In the genomic region with DNA sequence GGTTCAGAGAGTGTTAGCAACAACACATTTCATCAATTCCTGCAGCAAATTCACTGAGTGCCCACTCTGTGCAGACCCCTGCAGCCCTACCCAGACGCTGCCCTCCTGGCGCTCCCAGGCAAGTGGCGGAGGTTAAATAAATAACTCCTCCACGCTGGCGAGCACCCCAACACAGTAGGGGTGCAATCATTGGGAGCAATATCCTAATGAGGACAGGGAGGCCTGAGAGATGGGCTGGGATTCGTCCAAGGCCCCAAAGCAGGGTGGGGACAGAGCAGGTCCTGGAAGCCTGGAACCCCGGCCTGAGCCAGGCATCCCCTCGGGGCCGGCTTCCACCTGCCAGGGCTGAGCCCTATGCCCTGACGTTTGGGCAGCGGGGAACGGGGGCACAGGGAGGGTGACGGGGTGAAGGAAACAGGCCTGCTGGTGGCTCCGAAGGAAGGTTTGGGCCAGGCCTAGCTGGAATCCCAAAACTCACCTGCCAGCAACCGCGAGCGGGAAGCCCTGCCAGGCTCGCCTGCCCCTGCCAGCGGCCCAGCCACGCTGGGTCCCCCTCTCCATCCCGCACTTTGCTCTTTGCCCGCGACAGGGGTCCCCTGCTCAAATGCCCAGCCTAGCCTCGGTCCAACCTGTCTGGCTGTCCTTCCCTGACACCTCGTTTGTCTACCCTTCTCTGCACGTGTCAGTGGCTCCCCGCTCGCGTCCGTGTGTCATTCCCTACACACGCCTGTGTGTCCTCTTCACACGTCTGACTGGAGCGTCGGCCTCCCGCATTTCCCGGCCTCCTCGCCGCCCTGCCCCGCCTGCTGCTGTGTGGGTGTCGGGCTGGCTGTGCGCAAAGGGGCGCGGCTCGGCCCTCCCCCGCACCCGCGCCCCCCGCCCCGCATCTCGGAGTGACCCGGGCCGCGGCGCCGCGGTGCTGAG, we compare ENCODE assay signal across 3 cellular contexts.
TF ChIP-seq lines count a peak whose summit lies in the region.

No MANE protein-coding gene starts in this region.

TF ChIP-seq in SK-N-SH, 30 proteins besides CTCF, POLR2A, EP300 and RAD21:
- TF ChIP-seq, protein P1, sequence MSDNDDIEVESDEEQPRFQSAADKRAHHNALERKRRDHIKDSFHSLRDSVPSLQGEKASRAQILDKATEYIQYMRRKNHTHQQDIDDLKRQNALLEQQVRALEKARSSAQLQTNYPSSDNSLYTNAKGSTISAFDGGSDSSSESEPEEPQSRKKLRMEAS (IDR thresholded peaks at IDR 0.05; ENCODE audit: low read depth), result no peak
- TF ChIP-seq TEAD4 (IDR thresholded peaks at IDR 0.05; ENCODE audit: borderline replicate concordance, insufficient read depth) (no peak), SMC3 (IDR thresholded peaks at IDR 0.05; ENCODE audit: low read depth, low read length) (no peak)
- TF ChIP-seq, protein P2, sequence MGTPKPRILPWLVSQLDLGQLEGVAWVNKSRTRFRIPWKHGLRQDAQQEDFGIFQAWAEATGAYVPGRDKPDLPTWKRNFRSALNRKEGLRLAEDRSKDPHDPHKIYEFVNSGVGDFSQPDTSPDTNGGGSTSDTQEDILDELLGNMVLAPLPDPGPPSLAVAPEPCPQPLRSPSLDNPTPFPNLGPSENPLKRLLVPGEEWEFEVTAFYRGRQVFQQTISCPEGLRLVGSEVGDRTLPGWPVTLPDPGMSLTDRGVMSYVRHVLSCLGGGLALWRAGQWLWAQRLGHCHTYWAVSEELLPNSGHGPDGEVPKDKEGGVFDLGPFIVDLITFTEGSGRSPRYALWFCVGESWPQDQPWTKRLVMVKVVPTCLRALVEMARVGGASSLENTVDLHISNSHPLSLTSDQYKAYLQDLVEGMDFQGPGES (IDR thresholded peaks at IDR 0.05; ENCODE audit: low read depth, low read length), result no peak

TF ChIP-seq in SK-N-SH treated with all-trans-retinoic acid at 6 μM for 48 hours, 23 proteins besides CTCF, POLR2A, EP300 and RAD21:
- TF ChIP-seq SNAI2 (CRISPR knock-in tag; IDR thresholded peaks at IDR 0.05) (no peak), TCF4 (CRISPR knock-in tag; IDR thresholded peaks at IDR 0.05; ENCODE audit: borderline replicate concordance) (no peak), GLIS3 (CRISPR knock-in tag; IDR thresholded peaks at IDR 0.05) (no peak), ZC3H10 (CRISPR knock-in tag; IDR thresholded peaks at IDR 0.05) (no peak), ISL1 (CRISPR knock-in tag; IDR thresholded peaks at IDR 0.05) (no peak), PPARA (CRISPR knock-in tag; IDR thresholded peaks at IDR 0.05; ENCODE audit: borderline replicate concordance) (no peak), OSR1 (CRISPR knock-in tag; IDR thresholded peaks at IDR 0.05) (no peak)
- TF ChIP-seq, protein P3, sequence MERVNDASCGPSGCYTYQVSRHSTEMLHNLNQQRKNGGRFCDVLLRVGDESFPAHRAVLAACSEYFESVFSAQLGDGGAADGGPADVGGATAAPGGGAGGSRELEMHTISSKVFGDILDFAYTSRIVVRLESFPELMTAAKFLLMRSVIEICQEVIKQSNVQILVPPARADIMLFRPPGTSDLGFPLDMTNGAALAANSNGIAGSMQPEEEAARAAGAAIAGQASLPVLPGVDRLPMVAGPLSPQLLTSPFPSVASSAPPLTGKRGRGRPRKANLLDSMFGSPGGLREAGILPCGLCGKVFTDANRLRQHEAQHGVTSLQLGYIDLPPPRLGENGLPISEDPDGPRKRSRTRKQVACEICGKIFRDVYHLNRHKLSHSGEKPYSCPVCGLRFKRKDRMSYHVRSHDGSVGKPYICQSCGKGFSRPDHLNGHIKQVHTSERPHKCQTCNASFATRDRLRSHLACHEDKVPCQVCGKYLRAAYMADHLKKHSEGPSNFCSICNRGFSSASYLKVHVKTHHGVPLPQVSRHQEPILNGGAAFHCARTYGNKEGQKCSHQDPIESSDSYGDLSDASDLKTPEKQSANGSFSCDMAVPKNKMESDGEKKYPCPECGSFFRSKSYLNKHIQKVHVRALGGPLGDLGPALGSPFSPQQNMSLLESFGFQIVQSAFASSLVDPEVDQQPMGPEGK (CRISPR knock-in tag; IDR thresholded peaks at IDR 0.05; ENCODE audit: borderline replicate concordance), result no peak
- TF ChIP-seq, protein P4, sequence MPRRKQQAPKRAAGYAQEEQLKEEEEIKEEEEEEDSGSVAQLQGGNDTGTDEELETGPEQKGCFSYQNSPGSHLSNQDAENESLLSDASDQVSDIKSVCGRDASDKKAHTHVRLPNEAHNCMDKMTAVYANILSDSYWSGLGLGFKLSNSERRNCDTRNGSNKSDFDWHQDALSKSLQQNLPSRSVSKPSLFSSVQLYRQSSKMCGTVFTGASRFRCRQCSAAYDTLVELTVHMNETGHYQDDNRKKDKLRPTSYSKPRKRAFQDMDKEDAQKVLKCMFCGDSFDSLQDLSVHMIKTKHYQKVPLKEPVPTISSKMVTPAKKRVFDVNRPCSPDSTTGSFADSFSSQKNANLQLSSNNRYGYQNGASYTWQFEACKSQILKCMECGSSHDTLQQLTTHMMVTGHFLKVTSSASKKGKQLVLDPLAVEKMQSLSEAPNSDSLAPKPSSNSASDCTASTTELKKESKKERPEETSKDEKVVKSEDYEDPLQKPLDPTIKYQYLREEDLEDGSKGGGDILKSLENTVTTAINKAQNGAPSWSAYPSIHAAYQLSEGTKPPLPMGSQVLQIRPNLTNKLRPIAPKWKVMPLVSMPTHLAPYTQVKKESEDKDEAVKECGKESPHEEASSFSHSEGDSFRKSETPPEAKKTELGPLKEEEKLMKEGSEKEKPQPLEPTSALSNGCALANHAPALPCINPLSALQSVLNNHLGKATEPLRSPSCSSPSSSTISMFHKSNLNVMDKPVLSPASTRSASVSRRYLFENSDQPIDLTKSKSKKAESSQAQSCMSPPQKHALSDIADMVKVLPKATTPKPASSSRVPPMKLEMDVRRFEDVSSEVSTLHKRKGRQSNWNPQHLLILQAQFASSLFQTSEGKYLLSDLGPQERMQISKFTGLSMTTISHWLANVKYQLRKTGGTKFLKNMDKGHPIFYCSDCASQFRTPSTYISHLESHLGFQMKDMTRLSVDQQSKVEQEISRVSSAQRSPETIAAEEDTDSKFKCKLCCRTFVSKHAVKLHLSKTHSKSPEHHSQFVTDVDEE (CRISPR knock-in tag; IDR thresholded peaks at IDR 0.05), result no peak

TF ChIP-seq in GM12878, 131 proteins besides CTCF, POLR2A, EP300 and RAD21:
- TF ChIP-seq, protein P5, sequence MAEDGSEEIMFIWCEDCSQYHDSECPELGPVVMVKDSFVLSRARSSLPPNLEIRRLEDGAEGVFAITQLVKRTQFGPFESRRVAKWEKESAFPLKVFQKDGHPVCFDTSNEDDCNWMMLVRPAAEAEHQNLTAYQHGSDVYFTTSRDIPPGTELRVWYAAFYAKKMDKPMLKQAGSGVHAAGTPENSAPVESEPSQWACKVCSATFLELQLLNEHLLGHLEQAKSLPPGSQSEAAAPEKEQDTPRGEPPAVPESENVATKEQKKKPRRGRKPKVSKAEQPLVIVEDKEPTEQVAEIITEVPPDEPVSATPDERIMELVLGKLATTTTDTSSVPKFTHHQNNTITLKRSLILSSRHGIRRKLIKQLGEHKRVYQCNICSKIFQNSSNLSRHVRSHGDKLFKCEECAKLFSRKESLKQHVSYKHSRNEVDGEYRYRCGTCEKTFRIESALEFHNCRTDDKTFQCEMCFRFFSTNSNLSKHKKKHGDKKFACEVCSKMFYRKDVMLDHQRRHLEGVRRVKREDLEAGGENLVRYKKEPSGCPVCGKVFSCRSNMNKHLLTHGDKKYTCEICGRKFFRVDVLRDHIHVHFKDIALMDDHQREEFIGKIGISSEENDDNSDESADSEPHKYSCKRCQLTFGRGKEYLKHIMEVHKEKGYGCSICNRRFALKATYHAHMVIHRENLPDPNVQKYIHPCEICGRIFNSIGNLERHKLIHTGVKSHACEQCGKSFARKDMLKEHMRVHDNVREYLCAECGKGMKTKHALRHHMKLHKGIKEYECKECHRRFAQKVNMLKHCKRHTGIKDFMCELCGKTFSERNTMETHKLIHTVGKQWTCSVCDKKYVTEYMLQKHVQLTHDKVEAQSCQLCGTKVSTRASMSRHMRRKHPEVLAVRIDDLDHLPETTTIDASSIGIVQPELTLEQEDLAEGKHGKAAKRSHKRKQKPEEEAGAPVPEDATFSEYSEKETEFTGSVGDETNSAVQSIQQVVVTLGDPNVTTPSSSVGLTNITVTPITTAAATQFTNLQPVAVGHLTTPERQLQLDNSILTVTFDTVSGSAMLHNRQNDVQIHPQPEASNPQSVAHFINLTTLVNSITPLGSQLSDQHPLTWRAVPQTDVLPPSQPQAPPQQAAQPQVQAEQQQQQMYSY (CRISPR knock-in tag; IDR thresholded peaks at IDR 0.05), result no peak
- TF ChIP-seq, protein P6, sequence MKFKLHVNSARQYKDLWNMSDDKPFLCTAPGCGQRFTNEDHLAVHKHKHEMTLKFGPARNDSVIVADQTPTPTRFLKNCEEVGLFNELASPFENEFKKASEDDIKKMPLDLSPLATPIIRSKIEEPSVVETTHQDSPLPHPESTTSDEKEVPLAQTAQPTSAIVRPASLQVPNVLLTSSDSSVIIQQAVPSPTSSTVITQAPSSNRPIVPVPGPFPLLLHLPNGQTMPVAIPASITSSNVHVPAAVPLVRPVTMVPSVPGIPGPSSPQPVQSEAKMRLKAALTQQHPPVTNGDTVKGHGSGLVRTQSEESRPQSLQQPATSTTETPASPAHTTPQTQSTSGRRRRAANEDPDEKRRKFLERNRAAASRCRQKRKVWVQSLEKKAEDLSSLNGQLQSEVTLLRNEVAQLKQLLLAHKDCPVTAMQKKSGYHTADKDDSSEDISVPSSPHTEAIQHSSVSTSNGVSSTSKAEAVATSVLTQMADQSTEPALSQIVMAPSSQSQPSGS (IDR thresholded peaks at IDR 0.05; ENCODE audit: low read length), result no peak
- TF ChIP-seq EZH2 (IDR thresholded peaks at IDR 0.05; ENCODE audit: borderline replicate concordance, control insufficient read depth, low read depth, low read length) (0 out of 2 replicates have a peak, but pooled peaks have one; percentile 42), SREBF1 (IDR thresholded peaks at IDR 0.05; ENCODE audit: low read length) (no peak)
